20 cellular contexts compared by ENCODE assay signal in genomic region chr2:171316755-171317337, GRCh38.
A peak's percentile ranks its signal among the peaks of the same experiment; 100 is the strongest.
DNase-seq lines count a peak whose midpoint lies in the region; ATAC-seq and TF ChIP-seq lines count a peak whose summit lies in the region.
"Had no signal": no experiment of that assay in that cellular context is flagged by ENCODE, and none has a peak within 500 bp of the region (broad histone marks: within the 10 kb centered on the region; RNA-seq: fewer than 3 reads in every experiment).

No MANE protein-coding gene starts in this region.

- peak overlapping the region; percentile 84 for H3K4me2 ChIP-seq in DOHH2 (ENCODE audit: low read length)

- H3K9me3 ChIP-seq in DOHH2 (ENCODE audit: control insufficient read depth, insufficient read depth, low read length) (peaks cover 5% of the 10 kb centered on the region; the same call in 1 of the 2 replicates), HUES48 (ENCODE audit: control insufficient read depth, insufficient read depth, low read length) (peaks cover 16% of the 10 kb centered on the region)

- H4K20me1 ChIP-seq in DOHH2 (ENCODE audit: control insufficient read depth, insufficient read depth, low read depth, low read length), result no peaks in the 10 kb centered on the region

- no peaks in the 10 kb centered on the region for H3K79me2 ChIP-seq in DOHH2 (ENCODE audit: control insufficient read depth, low read length)
- H3K79me2 ChIP-seq: parathyroid adenoma had no signal

- no peaks in the 10 kb centered on the region for H3K9me2 ChIP-seq in DOHH2 (replicated peaks; ENCODE audit: control insufficient read depth, low read length)

- peaks cover 40% of the 10 kb centered on the region for H3F3A ChIP-seq in DOHH2 (ENCODE audit: control insufficient read depth, insufficient read depth)

- ATAC-seq in HG02763 (IDR thresholded peaks at IDR 0.05; ENCODE audit: unreplicated experiment), result no peak
- no peak for ATAC-seq in HG02973 (IDR thresholded peaks at IDR 0.05; ENCODE audit: unreplicated experiment)
- ATAC-seq: activated T-helper 17 cell treated with anti-CD3 and anti-CD28 coated beads, Interleukin-2, amount 50 U/mL, for 72 hours; CD8-positive, alpha-beta T cell; naive thymus-derived CD8-positive, alpha-beta T cell had no signal

- TF ChIP-seq CTCF in DOHH2 (IDR thresholded peaks at IDR 0.05; ENCODE audit: low read depth, low read length, poor library complexity, severe bottlenecking), result no peak

- no peaks in the 10 kb centered on the region for H3K27me3 ChIP-seq in DOHH2 (ENCODE audit: control insufficient read depth, low read length)
- H3K27me3 ChIP-seq in HUES48 (ENCODE audit: control insufficient read depth, insufficient read depth, low read length), result no peaks in the 10 kb centered on the region
- H3K27me3 ChIP-seq in layer of hippocampus (ENCODE audit: control insufficient read depth, insufficient read depth, low read length), result no peaks in the 10 kb centered on the region
- H3K27me3 ChIP-seq: esophagus squamous epithelium had no signal

- peaks cover 8% of the 10 kb centered on the region for H3K36me3 ChIP-seq in DOHH2 (ENCODE audit: control insufficient read depth, low read length)
- H3K36me3 ChIP-seq in HUES48 (ENCODE audit: control insufficient read depth, insufficient read depth, low read length), result no peaks in the 10 kb centered on the region

- H3K4me3 ChIP-seq in DOHH2 (ENCODE audit: low read length), result peak overlapping the region; percentile 70
- peak overlapping the region; percentile 18 for H3K4me3 ChIP-seq in HUES48 (ENCODE audit: low read depth, low read length)
- H3K4me3 ChIP-seq: esophagus squamous epithelium had no signal

- H3K27ac ChIP-seq in DOHH2 (ENCODE audit: low read depth, low read length) (peak overlapping the region; percentile 89), HUES48 (ENCODE audit: low read depth, low read length) (peak overlapping the region; percentile 98), caudate nucleus (ENCODE audit: low read depth, low read length) (peak overlapping the region; percentile 86), layer of hippocampus (ENCODE audit: low read depth, low read length) (peak overlapping the region; percentile 32)
- H3K27ac ChIP-seq: esophagus squamous epithelium, parathyroid adenoma had no signal

- DNase-seq in caudate nucleus (lab: John Stamatoyannopoulos, UW) (peak in 2 of 61 donors; percentile 2 to 59), kidney tubule cell (ENCODE audit: low spot score) (no peak)
- DNase-seq in activated effector memory CD4-positive, alpha-beta T cell treated with anti-CD3 and anti-CD28 coated beads, Interleukin-2, amount 50 U/mL, for 16 hours, result no peak
- DNase-seq: CD8-positive, alpha-beta T cell; esophagus squamous epithelium; mammary epithelial cell; naive thymus-derived CD8-positive, alpha-beta T cell; NCI-H1092 treated with DMSO at 0.1 percent for 48 hours; NCI-H2107; NCI-H69; PC-3; stimulated activated naive CD8-positive, alpha-beta T cell treated with anti-CD3 and anti-CD28 coated beads, Interleukin-15, Interleukin-2, amounts not matched to agents 100 U/mL and 50 U/mL, for 24 hours; trophoblast cell had no signal

- H3K4me1 ChIP-seq in DOHH2 (ENCODE audit: control insufficient read depth, low read length) (peaks cover 67% of the 10 kb centered on the region), HUES48 (ENCODE audit: control insufficient read depth, insufficient read depth, low read length) (peaks cover 65% of the 10 kb centered on the region)
- H3K4me1 ChIP-seq: parathyroid adenoma had no signal

- H3K9ac ChIP-seq in HUES48 (ENCODE audit: low read depth, low read length), result peak overlapping the region; percentile 84
- H3K9ac ChIP-seq: parathyroid adenoma had no signal

Comparison
In these comparisons a context has a peak if more than half of its experiments do, and no peak if none do; other contexts are left out.
1. H3K27ac ChIP-seq: peak in every context shown above with its lines; median percentile 98 in HUES48; 89 in DOHH2; 86 in caudate nucleus; 32 in layer of hippocampus.